14 cellular contexts compared by ENCODE assay signal in the genomic region with DNA sequence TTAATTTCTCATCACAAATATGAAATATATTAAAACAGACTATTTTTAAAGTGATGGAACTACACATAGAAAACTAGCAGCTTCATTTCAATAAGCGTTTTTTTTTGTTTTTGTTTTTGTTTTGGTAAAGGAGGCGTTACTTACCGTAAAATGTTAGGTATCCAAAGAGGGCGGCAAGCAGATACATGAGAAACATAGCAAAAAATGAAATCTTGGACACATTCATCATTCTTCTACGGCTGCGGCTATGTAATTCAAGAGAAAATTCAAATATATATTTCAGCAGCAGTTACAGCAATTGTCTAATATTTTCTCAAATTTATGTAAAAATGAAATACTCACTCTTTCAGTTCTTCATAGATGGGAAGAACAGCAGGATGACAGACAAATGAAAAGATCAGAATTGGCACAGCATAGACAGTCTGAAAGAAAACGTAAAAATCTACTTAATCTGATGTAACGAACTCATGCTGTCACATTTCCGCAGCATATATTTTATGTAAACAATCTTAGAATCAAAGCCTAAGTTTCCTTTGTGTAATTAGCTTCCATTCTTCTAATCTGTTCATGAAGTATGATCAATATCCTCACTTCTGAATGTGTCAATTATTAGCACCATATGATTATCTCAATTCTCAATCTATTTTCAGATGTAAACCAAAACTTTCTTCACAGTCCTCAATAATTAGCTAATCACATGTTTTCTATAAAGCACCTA. TPM values are rescaled to one million over a fixed set of nuclear protein-coding genes. Genes with fewer than 3 reads are reported as not detected.
A peak's percentile ranks its signal among the peaks of the same experiment; 100 is the strongest.
DNase-seq lines count a peak whose midpoint lies in the region; ATAC-seq, FAIRE-seq and TF ChIP-seq lines count a peak whose summit lies in the region.
"Had no signal": no experiment of that assay in that cellular context is flagged by ENCODE, and none has a peak within 500 bp of the region (broad histone marks: within the 10 kb centered on the region; RNA-seq: fewer than 3 reads in every experiment).

No MANE protein-coding gene starts in this region.

- no peak overlapping the region for H3K4me2 ChIP-seq in K562 (ENCODE audit: insufficient read depth, low read length)

- no peak overlapping the region for H3K9ac ChIP-seq in K562 (ENCODE audit: insufficient read depth in 1 of 2, low read depth in 2 of 2, low read length in 2 of 2)

- H3K9me1 ChIP-seq in K562 (ENCODE audit: control insufficient read depth, insufficient read depth, low read length) = peaks cover 12% of the 10 kb centered on the region

- peak overlapping the region; percentile 76 for H3K4me3 Mint-ChIP-seq in HFFc6
- peak overlapping the region in 4 of 10 donors; percentile 6 to 51 (median 22) for H3K4me3 Mint-ChIP-seq in naive thymus-derived CD4-positive, alpha-beta T cell

- H3K27me3 Mint-ChIP-seq in HFFc6 (ENCODE audit: insufficient read depth) = peaks cover 53% of the 10 kb centered on the region
- no peaks in the 10 kb centered on the region for H3K27me3 Mint-ChIP-seq in naive thymus-derived CD4-positive, alpha-beta T cell

- peaks cover 63% of the 10 kb centered on the region for H3K4me1 ChIP-seq in ACC112 (ENCODE audit: control insufficient read depth, insufficient read depth, low read length, unreplicated experiment)
- H3K4me1 ChIP-seq in K562 (replicated peaks in 1 of 2; ENCODE audit: control insufficient read depth in 2 of 2, insufficient read depth in 2 of 2, low read length in 2 of 2) = peaks cover 0 to 28% of the 10 kb centered on the region in 2 experiments; a peak in 4 of 5 replicates
- H3K4me1 ChIP-seq in naive thymus-derived CD4-positive, alpha-beta T cell (ENCODE audit: control insufficient read depth in 2 of 2, insufficient read depth in 2 of 2, low read length in 2 of 2) = peaks cover 18 to 37% of the 10 kb centered on the region in 2 donors

- H3K9me3 ChIP-seq in K562 (replicated peaks; ENCODE audit: control insufficient read depth, insufficient read depth, low read depth, low read length) = no peaks in the 10 kb centered on the region
- H3K9me3 ChIP-seq in naive thymus-derived CD4-positive, alpha-beta T cell (ENCODE audit: control insufficient read depth in 2 of 3, low read length in 3 of 3) = no peaks in the 10 kb centered on the region
- no peaks in the 10 kb centered on the region for H3K9me3 ChIP-seq in WERI-Rb-1 (ENCODE audit: severe bottlenecking)
- H3K9me3 ChIP-seq: BE2C, colonic mucosa had no signal

- no peak for FAIRE-seq in K562 (lab: Jason Lieb, UNC)
- FAIRE-seq: HTR-8/SVneo had no signal

- no peak for TF ChIP-seq RAD21 in K562 (CRISPR knock-in tag; conservative IDR thresholded peaks at IDR 0.05 in 1 of 2, IDR thresholded peaks at IDR 0.05 in 1 of 2)

- H3K79me2 ChIP-seq in ACC112 (ENCODE audit: control insufficient read depth, insufficient read depth, low read length, unreplicated experiment) (peaks cover 49% of the 10 kb centered on the region), K562 (ENCODE audit: control insufficient read depth, insufficient read depth, low read length) (peaks cover 32% of the 10 kb centered on the region)

- peak; percentile 37; the same call in 1 of the 2 replicates for TF ChIP-seq POLR2A in K562 (conservative IDR thresholded peaks at IDR 0.05)

- H2AFZ ChIP-seq in ACC112 (ENCODE audit: low read length, unreplicated experiment) (no peak overlapping the region), K562 (ENCODE audit: low read depth, low read length) (no peak overlapping the region)

- H3K36me3 ChIP-seq in ACC112 (ENCODE audit: insufficient read depth, low read length) (peaks cover 97% of the 10 kb centered on the region), K562 (ENCODE audit: control insufficient read depth, insufficient read depth, low read length) (peaks cover 99% of the 10 kb centered on the region), WERI-Rb-1 (peaks cover 95% of the 10 kb centered on the region)
- peaks cover 43 to 93% (median 72%) of the 10 kb centered on the region in 3 experiments for H3K36me3 ChIP-seq in naive thymus-derived CD4-positive, alpha-beta T cell (ENCODE audit: control insufficient read depth in 2 of 3, insufficient read depth in 3 of 3, low read length in 3 of 3)

- H3K4me1 Mint-ChIP-seq in HFFc6 (ENCODE audit: low read depth) = peaks cover 94% of the 10 kb centered on the region
- peaks cover 49 to 87% (median 75%) of the 10 kb centered on the region in 7 donors for H3K4me1 Mint-ChIP-seq in naive thymus-derived CD4-positive, alpha-beta T cell

- peaks cover 29% of the 10 kb centered on the region for H4K20me1 ChIP-seq in K562 (replicated peaks; ENCODE audit: control insufficient read depth, insufficient read depth, low read length)

- DNase-seq in HFFc6 (no peak), K562 (ENCODE audit: extremely low read depth in 1 of 4, low spot score in 3 of 4) (no peak), MV-4-11 (lab: John Stamatoyannopoulos, UW) (no peak), inferior parietal cortex (ENCODE audit: extremely low spot score) (no peak), SIG-M5 treated with dmso at 0.1 percent for 504 hours (lab: John Stamatoyannopoulos, UW; ENCODE audit: unreplicated experiment) (no peak), WERI-Rb-1 (no peak)
- no peak for DNase-seq in naive thymus-derived CD4-positive, alpha-beta T cell
- DNase-seq: amniotic stem cell, BE2C, colonic mucosa, DMS79 treated with DMSO at 0.1 percent for 48 hours, nucleus accumbens had no signal

- CTCF ChIA-PET in K562 (lab: Yijun Ruan, JAX; ENCODE audit: low intra/inter-chr PET ratio) = no interaction called here
- CTCF ChIA-PET in naive thymus-derived CD4-positive, alpha-beta T cell (lab: Charles Lee) = no interaction called here

- POLR2A ChIA-PET in K562 (lab: Yijun Ruan, JAX) = interaction anchor here (0.7 to 1.7 kb wide), 3 partner anchors 8 to 71 kb away, joined by 3 to 4 read pairs (median 3); no protein-coding TSS in a partner anchor
- POLR2A ChIA-PET in naive thymus-derived CD4-positive, alpha-beta T cell (lab: Charles Lee) = interaction anchor here (0.6 to 3.3 kb wide), 9 partner anchors 8 to 100 kb away, joined by 3 to 28 read pairs (median 3); a partner anchor contains a TSS

- TF ChIP-seq CTCF in HFFc6 (IDR thresholded peaks at IDR 0.05) = no peak
- no peak for TF ChIP-seq CTCF in K562 (IDR thresholded peaks at IDR 0.05 in 2 of 3, conservative IDR thresholded peaks at IDR 0.05 in 1 of 3; ENCODE audit: insufficient read depth in 2 of 3, low read depth in 1 of 3, low read length in 3 of 3)
- no peak for TF ChIP-seq CTCF in WERI-Rb-1 (IDR thresholded peaks at IDR 0.05; ENCODE audit: low read depth, low read length)

- no TSS peak for BruUV-seq in K562 (replicated peaks; lab: Mats Ljungman, UMichigan)

- peaks cover 93% of the 10 kb centered on the region for H3K36me3 Mint-ChIP-seq in HFFc6 (ENCODE audit: low read depth)
- peaks cover 28 to 81% (median 62%) of the 10 kb centered on the region in 5 donors for H3K36me3 Mint-ChIP-seq in naive thymus-derived CD4-positive, alpha-beta T cell

- TF ChIP-seq EP300 in K562 (IDR thresholded peaks at IDR 0.05; ENCODE audit: low read length) = no peak

- peak overlapping the region; percentile 85 for H3K27ac ChIP-seq in ACC112 (ENCODE audit: low read depth, low read length)
- H3K27ac ChIP-seq in K562 (ENCODE audit: extremely low read depth, low read depth, low read length) = no peak overlapping the region
- H3K27ac ChIP-seq in naive thymus-derived CD4-positive, alpha-beta T cell (ENCODE audit: low read depth, low read length) = peak overlapping the region; percentile 38
- no peak overlapping the region for H3K27ac ChIP-seq in WERI-Rb-1
- H3K27ac ChIP-seq: colonic mucosa had no signal

- H3K27me3 ChIP-seq in ACC112 (ENCODE audit: insufficient read depth, low read length) (no peaks in the 10 kb centered on the region), K562 (ENCODE audit: control insufficient read depth in 2 of 2, insufficient read depth in 2 of 2, low read length in 2 of 2) (no peaks in the 10 kb centered on the region), WERI-Rb-1 (ENCODE audit: insufficient read depth, low read depth, severe bottlenecking) (no peaks in the 10 kb centered on the region)
- H3K27me3 ChIP-seq in naive thymus-derived CD4-positive, alpha-beta T cell (ENCODE audit: control insufficient read depth in 2 of 2, insufficient read depth in 2 of 2, low read length in 2 of 2) = no peaks in the 10 kb centered on the region
- H3K27me3 ChIP-seq: BE2C, colonic mucosa had no signal

- peak overlapping the region; percentile 99 for H3K4me3 ChIP-seq in ACC112 (ENCODE audit: low read depth, low read length)
- no peak overlapping the region for H3K4me3 ChIP-seq in K562
- H3K4me3 ChIP-seq in naive thymus-derived CD4-positive, alpha-beta T cell (ENCODE audit: low read length) = no peak overlapping the region
- no peak overlapping the region for H3K4me3 ChIP-seq in WERI-Rb-1 (ENCODE audit: low read depth, low read length)
- H3K4me3 ChIP-seq: colonic mucosa had no signal

- intact Hi-C loops in K562 (cut with micrococcal nuclease) = no loop called here
- intact Hi-C loops in naive thymus-derived CD4-positive, alpha-beta T cell (cut with micrococcal nuclease) = no loop called here

- H3K27ac Mint-ChIP-seq in HFFc6 = peak overlapping the region; percentile 84
- H3K27ac Mint-ChIP-seq in naive thymus-derived CD4-positive, alpha-beta T cell = peak overlapping the region in 6 of 9 donors; percentile 12 to 82 (median 42)

- ATAC-seq in K562 = no peak
- ATAC-seq in naive thymus-derived CD4-positive, alpha-beta T cell = no peak

- in situ Hi-C loops in K562 (cut with MboI) = no loop called here

- 92% methylated on average over 9 of the region's 9 CpGs for WGBS in K562 (ENCODE audit: insufficient coverage, low coverage, missing lambda C conversion rate)

- peaks cover 6% of the 10 kb centered on the region; the same call in 1 of the 2 replicates for H3K9me3 Mint-ChIP-seq in HFFc6
- no peaks in the 10 kb centered on the region for H3K9me3 Mint-ChIP-seq in naive thymus-derived CD4-positive, alpha-beta T cell

RNA-seq across cellular contexts. Expression of a gene that starts 8.8 kb away (rescaled TPM):
- total RNA-seq in HFFc6 (2021; fragmentation: NEBNext Ultra II Directional; extraction: Animal tissue kit (Norgen Biotek cat#: 25700)) = 1,000 to 10,000 TPM in 2 of 6 experiments, 100 to 1,000 TPM in 4; 787 to 1,148 (median 975) TPM
- 290 and 561 TPM in 2 replicates for total RNA-seq in K562 (2011; cell fraction: chromatin; rRNA removed; ENCODE audit: low replicate concordance)
- 141 TPM in 2 replicates for total RNA-seq in K562 (2011; cell fraction: nucleolus; rRNA removed)
- 257 and 355 TPM in 2 replicates for total RNA-seq in K562 (2011; cell fraction: nucleoplasm; rRNA removed)
- 176 and 194 TPM in 2 replicates for total RNA-seq in K562 (2014; rRNA removed)
- total RNA-seq in K562 (2014; rRNA removed; fragmentation: Illumina TruSeq; extraction: Trizol) = 227 and 308 TPM in 2 replicates
- 106 and 114 TPM in 2 replicates for total RNA-seq in K562 (2015; rRNA removed; fragmentation: Illumina TruSeq; extraction: Trizol)
- total RNA-seq in K562 (2021) = 249 and 292 TPM in 2 replicates
- 122 and 143 TPM in 2 replicates for polyA plus RNA-seq in K562 (2011; rRNA removed)
- 83.9 and 91.7 TPM in 2 replicates for polyA plus RNA-seq in K562 (2011; cell fraction: cytosol; rRNA removed)
- 241 and 296 TPM in 2 replicates for polyA plus RNA-seq in K562 (2011; cell fraction: nucleus; rRNA removed)
- polyA plus RNA-seq in K562 (2012) = 79.7 and 147 TPM in 2 replicates
- 180 and 209 TPM in 2 replicates for polyA plus RNA-seq in K562 (2014; fragmentation: Illumina TruSeq; extraction: Trizol)
- polyA plus RNA-seq in K562 (2014; fragmentation: Nextera tagmentation; extraction: Ambion mirVana) = 100 to 1,000 TPM in 1 of 2 experiments, 10 to 100 TPM in 1; 98.7 to 132 TPM
- 117 and 130 TPM in 2 replicates for polyA plus RNA-seq in K562 (2014; rRNA removed)
- polyA minus RNA-seq in K562 (2011; rRNA and poly(A)+ RNA removed) = 176 and 180 TPM in 2 replicates
- polyA minus RNA-seq in K562 (2011; cell fraction: cytosol; rRNA and poly(A)+ RNA removed) = 73.8 and 122 TPM in 2 replicates
- polyA minus RNA-seq in K562 (2011; cell fraction: nucleus; rRNA and poly(A)+ RNA removed) = 275 and 440 TPM in 2 replicates
- total RNA-seq in naive thymus-derived CD4-positive, alpha-beta T cell = 100 to 1,000 TPM; 157 to 269 (median 175) TPM
- 100 to 1,000 TPM in 1 of 2 donors, 10 to 100 TPM in 1; 61.5 to 122 TPM for polyA plus RNA-seq in naive thymus-derived CD4-positive, alpha-beta T cell

Comparison
In these comparisons a context has a peak if more than half of its experiments do, and no peak if none do; other contexts are left out.
1. H3K27ac ChIP-seq: peak in ACC112 (single experiment) and naive thymus-derived CD4-positive, alpha-beta T cell (single experiment); none in K562 (single experiment) and WERI-Rb-1 (single experiment).